ENCODE assay signal across 1 cellular context in genomic region chr17:42980274-42980765, GRCh38.
TF ChIP-seq lines count a peak whose summit lies in the region.

RUNDC1 (plus strand) TSS chr17:42980565; CDS start chr17:42980577, 12 bp downstream.

TF ChIP-seq in HepG2, 621 proteins besides CTCF, POLR2A, EP300 and RAD21 (continued from another document and continues in another):
- TF ChIP-seq THAP9 (CRISPR knock-in tag; IDR thresholded peaks at IDR 0.05; ENCODE audit: borderline replicate concordance): no peak
- TF ChIP-seq ASH2L (IDR thresholded peaks at IDR 0.05; ENCODE audit: insufficient read length, low read depth, low read length): peak; percentile 86
- TF ChIP-seq NFIB (CRISPR knock-in tag; IDR thresholded peaks at IDR 0.05; ENCODE audit: borderline replicate concordance): no peak
- TF ChIP-seq ZMAT3 (CRISPR knock-in tag; conservative IDR thresholded peaks at IDR 0.05): no peak
- TF ChIP-seq STAT5B (CRISPR knock-in tag; IDR thresholded peaks at IDR 0.05): no peak
- no peak for TF ChIP-seq RERE (CRISPR knock-in tag; IDR thresholded peaks at IDR 0.05; ENCODE audit: low read depth)
- no peak for TF ChIP-seq SPEN (CRISPR knock-in tag; IDR thresholded peaks at IDR 0.05; ENCODE audit: low read depth)
- no peak for TF ChIP-seq ZNF17 (CRISPR knock-in tag; IDR thresholded peaks at IDR 0.05)
- TF ChIP-seq ZFP36 (IDR thresholded peaks at IDR 0.05; ENCODE audit: borderline replicate concordance, low read depth, low read length, partially characterized antibody): no peak
- no peak for TF ChIP-seq ZNF563 (CRISPR knock-in tag; IDR thresholded peaks at IDR 0.05)
- TF ChIP-seq KDM4B (CRISPR knock-in tag; IDR thresholded peaks at IDR 0.05): peak; percentile 63
- TF ChIP-seq ATRX (CRISPR knock-in tag; IDR thresholded peaks at IDR 0.05; ENCODE audit: borderline replicate concordance): no peak
- 0 out of 2 replicates have a peak, but pooled peaks have one; percentile 26 for TF ChIP-seq CHCHD3 (CRISPR knock-in tag; IDR thresholded peaks at IDR 0.05)
- TF ChIP-seq NCOR1 (IDR thresholded peaks at IDR 0.05; ENCODE audit: borderline replicate concordance, low read length): no peak
- TF ChIP-seq ARNTL (CRISPR knock-in tag; IDR thresholded peaks at IDR 0.05): 0 out of 2 replicates have a peak, but pooled peaks have one; percentile 17
- TF ChIP-seq ZNF646 (CRISPR knock-in tag; IDR thresholded peaks at IDR 0.05): no peak
- peak; percentile 78 for TF ChIP-seq RBM39 (IDR thresholded peaks at IDR 0.05; ENCODE audit: low read depth, low read length, poor library complexity, severe bottlenecking)
- no peak for TF ChIP-seq ZNF260 (CRISPR knock-in tag; IDR thresholded peaks at IDR 0.05; ENCODE audit: borderline replicate concordance, low read depth)
- 0 out of 2 replicates have a peak, but pooled peaks have one; percentile 21 for TF ChIP-seq NCOA2 (CRISPR knock-in tag; IDR thresholded peaks at IDR 0.05)
- no peak for TF ChIP-seq CBX1 (IDR thresholded peaks at IDR 0.05; ENCODE audit: low read depth)
- TF ChIP-seq ZNF616 (CRISPR knock-in tag; IDR thresholded peaks at IDR 0.05; ENCODE audit: low read depth): no peak
- TF ChIP-seq SRSF9 (IDR thresholded peaks at IDR 0.05; ENCODE audit: borderline replicate concordance, insufficient read depth, low read depth, low read length, poor library complexity, severe bottlenecking): no peak
- no peak for TF ChIP-seq BRF2 (CRISPR knock-in tag; IDR thresholded peaks at IDR 0.05)
- no peak for TF ChIP-seq RARG (CRISPR knock-in tag; IDR thresholded peaks at IDR 0.05; ENCODE audit: low read depth)
- peak; percentile 70; the same call in 1 of the 2 replicates for TF ChIP-seq ZNF430 (CRISPR knock-in tag; IDR thresholded peaks at IDR 0.05)
- no peak for TF ChIP-seq MLLT10 (CRISPR knock-in tag; IDR thresholded peaks at IDR 0.05)
- TF ChIP-seq GATA4 (IDR thresholded peaks at IDR 0.05; ENCODE audit: borderline replicate concordance, low read depth): no peak; the same call in 1 of the 2 replicates
- TF ChIP-seq ZMAT5 (CRISPR knock-in tag; IDR thresholded peaks at IDR 0.05; ENCODE audit: borderline replicate concordance, low read depth): no peak
- TF ChIP-seq NFE2L2 (IDR thresholded peaks at IDR 0.05; ENCODE audit: low read length): no peak
- TF ChIP-seq SIN3A (IDR thresholded peaks at IDR 0.05; ENCODE audit: borderline replicate concordance, low read depth, low read length): peak; percentile 98
- no peak for TF ChIP-seq ZNF343 (CRISPR knock-in tag; IDR thresholded peaks at IDR 0.05)
- no peak for TF ChIP-seq SMAD3 (CRISPR knock-in tag; IDR thresholded peaks at IDR 0.05)
- TF ChIP-seq HMGA1 (CRISPR knock-in tag; conservative IDR thresholded peaks at IDR 0.05): no peak
- TF ChIP-seq SMAD9 (CRISPR knock-in tag; IDR thresholded peaks at IDR 0.05): no peak
- no peak for TF ChIP-seq NR2F6 (IDR thresholded peaks at IDR 0.05)
- TF ChIP-seq NR2F6 (CRISPR knock-in tag; IDR thresholded peaks at IDR 0.05): no peak
- no peak for TF ChIP-seq NBN (conservative IDR thresholded peaks at IDR 0.05)
- no peak for TF ChIP-seq THYN1 (CRISPR knock-in tag; IDR thresholded peaks at IDR 0.05; ENCODE audit: borderline replicate concordance, low read depth)
- no peak for TF ChIP-seq ZNF280D (CRISPR knock-in tag; IDR thresholded peaks at IDR 0.05)
- no peak for TF ChIP-seq ZNF567 (CRISPR knock-in tag; IDR thresholded peaks at IDR 0.05; ENCODE audit: borderline replicate concordance)
- TF ChIP-seq ZNF577 (CRISPR knock-in tag; IDR thresholded peaks at IDR 0.05; ENCODE audit: borderline replicate concordance, low read depth): no peak
- TF ChIP-seq SMARCC2 (IDR thresholded peaks at IDR 0.05): no peak
- no peak for TF ChIP-seq BATF2 (CRISPR knock-in tag; IDR thresholded peaks at IDR 0.05)
